8 cellular contexts compared by ENCODE assay signal in genomic region chr1:86912501-86912900, GRCh38. TPM values are rescaled to one million over a fixed set of nuclear protein-coding genes. Genes with fewer than 3 reads are reported as not detected.
DNase-seq lines count a peak whose midpoint lies in the region; ATAC-seq and TF ChIP-seq lines count a peak whose summit lies in the region.

No MANE protein-coding gene starts in this region.

- H3K36me3 ChIP-seq in breast epithelium (no peaks in the 10 kb centered on the region), tibial artery (no peaks in the 10 kb centered on the region)

- TF ChIP-seq CTCF in breast epithelium (IDR thresholded peaks at IDR 0.05) = no peak
- no peak for TF ChIP-seq CTCF in MCF 10A (IDR thresholded peaks at IDR 0.05; ENCODE audit: unreplicated experiment)
- TF ChIP-seq CTCF in activated CD8-positive, alpha-beta T cell treated with anti-CD3 and anti-CD28 coated beads for 36 hours (IDR thresholded peaks at IDR 0.05) = no peak
- no peak for TF ChIP-seq CTCF in tibial artery (IDR thresholded peaks at IDR 0.05)

- POLR2A ChIA-PET in MCF 10A (lab: Yijun Ruan, JAX) = interaction anchor here (0.7 to 5.0 kb wide), 11 partner anchors 8 to 419 kb away, joined by 3 to 59 read pairs (median 19); partner anchors contain the start of gene SH3GLB1
- POLR2A ChIA-PET in activated CD8-positive, alpha-beta T cell treated with anti-CD3 and anti-CD28 coated beads for 36 hours (lab: Charles Lee) = interaction anchor here (0.7 to 3.5 kb wide), 6 partner anchors 10 to 118 kb away, joined by 3 to 11 read pairs (median 4); no protein-coding TSS in a partner anchor

- H3K9me3 ChIP-seq in breast epithelium (no peaks in the 10 kb centered on the region), tibial artery (no peaks in the 10 kb centered on the region)

- CTCF ChIA-PET in MCF 10A (lab: Yijun Ruan, JAX) = interaction anchor here (0.6 to 3.2 kb wide), 9 partner anchors 9 to 217 kb away, joined by 3 to 17 read pairs (median 3); partner anchors contain the start of gene SH3GLB1
- CTCF ChIA-PET in activated CD8-positive, alpha-beta T cell treated with anti-CD3 and anti-CD28 coated beads for 36 hours (lab: Charles Lee) = interaction anchor here (0.8 to 1.2 kb wide), 2 partner anchors 171 to 172 kb away, joined by 3 read pairs; no protein-coding TSS in a partner anchor

- BruUV-seq in MCF 10A (replicated peaks; lab: Mats Ljungman, UMichigan) = no TSS peak

- H3K27me3 Mint-ChIP-seq in MCF 10A (ENCODE audit: insufficient read depth, unreplicated experiment) = no peaks in the 10 kb centered on the region
- H3K27me3 Mint-ChIP-seq in activated CD8-positive, alpha-beta T cell treated with anti-CD3 and anti-CD28 coated beads for 36 hours = no peaks in the 10 kb centered on the region
- peaks cover 0 to 4% (median 4%) of the 10 kb centered on the region in 3 donors for H3K27me3 Mint-ChIP-seq in immature natural killer cell (ENCODE audit: low read depth in 3 of 3)

- H3K4me3 ChIP-seq in breast epithelium (peak overlapping the region in 2 of 3 donors; percentile 88 to 97), tibial artery (peak overlapping the region; percentile 79 to 92)

- DNase-seq in breast epithelium (ENCODE audit: low spot score in 2 of 2) (no peak), MCF 10A (ENCODE audit: unreplicated experiment) (no peak), immature natural killer cell (no peak), tibial artery (no peak), NCI-H1105 treated with DMSO at 0.1 percent for 48 hours (lab: John Stamatoyannopoulos, UW) (no peak)
- no peak for DNase-seq in activated CD8-positive, alpha-beta T cell treated with anti-CD3 and anti-CD28 coated beads for 36 hours

- H3K4me1 ChIP-seq in breast epithelium (peaks cover 0 to 23% of the 10 kb centered on the region in 2 donors), tibial artery (peaks cover 0 to 36% (median 24%) of the 10 kb centered on the region in 4 donors)

- H3K27ac Mint-ChIP-seq in MCF 10A (ENCODE audit: low read depth, unreplicated experiment) = no peak overlapping the region
- peak overlapping the region; percentile 36 for H3K27ac Mint-ChIP-seq in activated CD8-positive, alpha-beta T cell treated with anti-CD3 and anti-CD28 coated beads for 36 hours
- peak overlapping the region in 5 of 6 donors; percentile 31 to 79 (median 41) for H3K27ac Mint-ChIP-seq in immature natural killer cell

- intact Hi-C loops in breast epithelium (cut with DNase I; ENCODE audit: low total_unique reads) = no loop called here
- intact Hi-C loops in MCF 10A (cut with micrococcal nuclease) = no loop called here
- intact Hi-C loops in activated CD8-positive, alpha-beta T cell treated with anti-CD3 and anti-CD28 coated beads for 36 hours (cut with micrococcal nuclease) = loop anchor here (10.0 kb wide), 3 partner anchors 132 to 208 kb away; partner anchors contain the start of gene SH3GLB1
- intact Hi-C loops in tibial artery (cut with DNase I; ENCODE audit: low total_unique reads) = loop anchor here (10.0 kb wide), 1 partner anchor 422 kb away; no protein-coding TSS in a partner anchor

- H3K36me3 Mint-ChIP-seq in MCF 10A (ENCODE audit: insufficient read depth, unreplicated experiment) (peaks cover 33% of the 10 kb centered on the region), immature natural killer cell (peaks cover 0 to 6% (median 0%) of the 10 kb centered on the region in 3 donors)
- H3K36me3 Mint-ChIP-seq in activated CD8-positive, alpha-beta T cell treated with anti-CD3 and anti-CD28 coated beads for 36 hours (ENCODE audit: low read depth) = peaks cover 40% of the 10 kb centered on the region

- H3K27me3 ChIP-seq in breast epithelium (no peaks in the 10 kb centered on the region), tibial artery (no peaks in the 10 kb centered on the region)

- TF ChIP-seq POLR2A in breast epithelium (IDR thresholded peaks at IDR 0.05) = no peak

- ATAC-seq in activated CD8-positive, alpha-beta T cell treated with anti-CD3 and anti-CD28 coated beads for 36 hours = no peak
- ATAC-seq in GM21619 (IDR thresholded peaks at IDR 0.05; ENCODE audit: unreplicated experiment) (no peak), GM18517 (IDR thresholded peaks at IDR 0.05; ENCODE audit: unreplicated experiment) (no peak)

- H3K4me1 Mint-ChIP-seq in MCF 10A (ENCODE audit: insufficient read depth, unreplicated experiment) = peaks cover 36% of the 10 kb centered on the region
- peaks cover 51% of the 10 kb centered on the region for H3K4me1 Mint-ChIP-seq in activated CD8-positive, alpha-beta T cell treated with anti-CD3 and anti-CD28 coated beads for 36 hours (ENCODE audit: low read depth)
- H3K4me1 Mint-ChIP-seq in immature natural killer cell = peaks cover 51 to 59% of the 10 kb centered on the region in 2 donors

- H3K27ac ChIP-seq in breast epithelium = no peak overlapping the region
- H3K27ac ChIP-seq in tibial artery = no peak overlapping the region

- H3K4me3 Mint-ChIP-seq in MCF 10A (ENCODE audit: unreplicated experiment) (no peak overlapping the region), immature natural killer cell (no peak overlapping the region)
- no peak overlapping the region for H3K4me3 Mint-ChIP-seq in activated CD8-positive, alpha-beta T cell treated with anti-CD3 and anti-CD28 coated beads for 36 hours

- H3K9me3 Mint-ChIP-seq in MCF 10A (ENCODE audit: unreplicated experiment) = no peaks in the 10 kb centered on the region
- H3K9me3 Mint-ChIP-seq in activated CD8-positive, alpha-beta T cell treated with anti-CD3 and anti-CD28 coated beads for 36 hours = no peaks in the 10 kb centered on the region
- no peaks in the 10 kb centered on the region for H3K9me3 Mint-ChIP-seq in immature natural killer cell

RNA-seq across cellular contexts. Expression of gene SELENOF, which starts 1.4 kb away (rescaled TPM):
- total RNA-seq in breast epithelium (100 to 1,000 TPM; 109 to 215 (median 162) TPM), MCF 10A (2022) (227 TPM in 2 replicates)
- 100 to 1,000 TPM; 115 to 131 TPM for total RNA-seq in activated CD8-positive, alpha-beta T cell treated with anti-CD3 and anti-CD28 coated beads for 36 hours
- polyA plus RNA-seq in immature natural killer cell = 100 to 1,000 TPM; 324 to 392 (median 360) TPM

RNA-seq across cellular contexts. Expression of gene HS2ST1, which starts 1.9 kb away (rescaled TPM):
- total RNA-seq in breast epithelium (10 to 100 TPM; 17.7 to 18.0 (median 17.8) TPM), MCF 10A (2022) (20.4 and 24.4 TPM in 2 replicates)
- 10 to 100 TPM; 16.8 to 21.6 TPM for total RNA-seq in activated CD8-positive, alpha-beta T cell treated with anti-CD3 and anti-CD28 coated beads for 36 hours
- polyA plus RNA-seq in immature natural killer cell = 1 to 10 TPM; 6.5 to 8.7 (median 7.5) TPM

Comparison
In these comparisons a context has a peak if more than half of its experiments do, and no peak if none do; other contexts are left out.
1. intact Hi-C loops: an anchor here in activated CD8-positive, alpha-beta T cell treated with anti-CD3 and anti-CD28 coated beads for 36 hours (10.0 kb wide) and tibial artery (10.0 kb wide); none called in breast epithelium and MCF 10A.